Comparison of ENCODE assay signal across 1 cellular context in the genomic region with DNA sequence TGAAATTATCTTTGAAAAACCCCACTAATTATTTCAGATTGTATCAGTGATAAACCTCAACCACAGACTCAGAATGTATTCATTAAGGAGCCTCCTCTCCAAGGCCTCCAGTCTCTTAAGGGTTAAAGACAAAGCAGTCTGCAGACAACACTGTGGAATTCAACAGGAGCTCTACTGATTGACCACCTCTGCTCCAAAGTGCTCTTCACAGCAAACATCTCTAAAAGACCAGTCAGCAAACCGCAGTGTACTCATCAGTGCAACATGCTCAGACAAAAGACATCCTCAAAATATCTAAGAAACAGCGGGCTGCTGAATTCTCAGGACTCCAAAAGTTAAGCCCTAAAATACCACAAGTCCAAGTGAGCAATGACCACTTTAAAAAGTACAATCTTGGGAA.
TF ChIP-seq lines count a peak whose summit lies in the region.

No MANE protein-coding gene starts in this region.

TF ChIP-seq in WTC11, 78 proteins besides CTCF, POLR2A, EP300 and RAD21 (continued from another document):
- TF ChIP-seq, protein P1, sequence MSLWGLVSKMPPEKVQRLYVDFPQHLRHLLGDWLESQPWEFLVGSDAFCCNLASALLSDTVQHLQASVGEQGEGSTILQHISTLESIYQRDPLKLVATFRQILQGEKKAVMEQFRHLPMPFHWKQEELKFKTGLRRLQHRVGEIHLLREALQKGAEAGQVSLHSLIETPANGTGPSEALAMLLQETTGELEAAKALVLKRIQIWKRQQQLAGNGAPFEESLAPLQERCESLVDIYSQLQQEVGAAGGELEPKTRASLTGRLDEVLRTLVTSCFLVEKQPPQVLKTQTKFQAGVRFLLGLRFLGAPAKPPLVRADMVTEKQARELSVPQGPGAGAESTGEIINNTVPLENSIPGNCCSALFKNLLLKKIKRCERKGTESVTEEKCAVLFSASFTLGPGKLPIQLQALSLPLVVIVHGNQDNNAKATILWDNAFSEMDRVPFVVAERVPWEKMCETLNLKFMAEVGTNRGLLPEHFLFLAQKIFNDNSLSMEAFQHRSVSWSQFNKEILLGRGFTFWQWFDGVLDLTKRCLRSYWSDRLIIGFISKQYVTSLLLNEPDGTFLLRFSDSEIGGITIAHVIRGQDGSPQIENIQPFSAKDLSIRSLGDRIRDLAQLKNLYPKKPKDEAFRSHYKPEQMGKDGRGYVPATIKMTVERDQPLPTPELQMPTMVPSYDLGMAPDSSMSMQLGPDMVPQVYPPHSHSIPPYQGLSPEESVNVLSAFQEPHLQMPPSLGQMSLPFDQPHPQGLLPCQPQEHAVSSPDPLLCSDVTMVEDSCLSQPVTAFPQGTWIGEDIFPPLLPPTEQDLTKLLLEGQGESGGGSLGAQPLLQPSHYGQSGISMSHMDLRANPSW (CRISPR knock-in tag; conservative IDR thresholded peaks at IDR 0.05; ENCODE audit: low read depth), result no peak
- TF ChIP-seq, protein P2, sequence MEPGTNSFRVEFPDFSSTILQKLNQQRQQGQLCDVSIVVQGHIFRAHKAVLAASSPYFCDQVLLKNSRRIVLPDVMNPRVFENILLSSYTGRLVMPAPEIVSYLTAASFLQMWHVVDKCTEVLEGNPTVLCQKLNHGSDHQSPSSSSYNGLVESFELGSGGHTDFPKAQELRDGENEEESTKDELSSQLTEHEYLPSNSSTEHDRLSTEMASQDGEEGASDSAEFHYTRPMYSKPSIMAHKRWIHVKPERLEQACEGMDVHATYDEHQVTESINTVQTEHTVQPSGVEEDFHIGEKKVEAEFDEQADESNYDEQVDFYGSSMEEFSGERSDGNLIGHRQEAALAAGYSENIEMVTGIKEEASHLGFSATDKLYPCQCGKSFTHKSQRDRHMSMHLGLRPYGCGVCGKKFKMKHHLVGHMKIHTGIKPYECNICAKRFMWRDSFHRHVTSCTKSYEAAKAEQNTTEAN (CRISPR knock-in tag; IDR thresholded peaks at IDR 0.05), result no peak
- TF ChIP-seq ZNF219 (CRISPR knock-in tag; IDR thresholded peaks at IDR 0.05; ENCODE audit: borderline replicate concordance), result no peak
